ENCODE assay signal across 30 cellular contexts in genomic region chr22:48156603-48157355, GRCh38.
"Had no signal": no experiment of that assay in that cellular context is flagged by ENCODE, and none has a peak within 500 bp of the region (broad histone marks: within the 10 kb centered on the region; RNA-seq: fewer than 3 reads in every experiment).

No MANE protein-coding gene starts in this region.

- H3K27ac ChIP-seq: VCaP had no signal

- H3K4me3 ChIP-seq: K562 had no signal

- DNase-seq: activated B cell treated with CpG ODN at 0.5 μM for 24 hours; activated CD4-positive, alpha-beta memory T cell treated with anti-CD3 and anti-CD28 coated beads, Interleukin-2, amount 10 ng/mL, durations not matched to agents 7 days and 5 days; activated CD4-positive, alpha-beta T cell treated with anti-CD3 and anti-CD28 coated beads for 4 hours; activated CD4-positive, CD25-positive, alpha-beta regulatory T cell treated with anti-CD3 and anti-CD28 coated beads, Interleukin-2, amount 50 U/mL, for 72 hours; activated CD8-positive, alpha-beta memory T cell treated with anti-CD3 and anti-CD28 coated beads for 24 hours; activated CD8-positive, alpha-beta memory T cell treated with anti-CD3 and anti-CD28 coated beads, Interleukin-2, amount 10 ng/mL, durations not matched to agents 7 days and 5 days; activated CD8-positive, alpha-beta memory T cell treated with anti-CD3 and anti-CD28 coated beads, Interleukin-2, amount 50 U/mL, for 48 hours; activated effector memory CD4-positive, alpha-beta T cell treated with Interleukin-2 at 50 U/mL for 16 hours; activated naive CD4-positive, alpha-beta T cell treated with anti-CD3 and anti-CD28 coated beads, Interleukin-2, amount 10 ng/mL, durations not matched to agents 7 days and 5 days; activated naive CD8-positive, alpha-beta T cell treated with anti-CD3 and anti-CD28 coated beads, Interleukin-2, amount 50 U/mL, for 24 hours; activated T-cell treated with anti-CD3 and anti-CD28 coated beads, Interleukin-2, amount 50 U/mL, for 48 hours; anterior cingulate cortex; central memory CD4-positive, alpha-beta T cell; NCI-H1092 treated with DMSO at 0.1 percent for 48 hours; NCI-H1417; NCI-H187 treated with DMSO at 0.1 percent for 48 hours; NCI-H2081; NCI-H2171 treated with DMSO at 0.1 percent for 48 hours; NCI-H2227 treated with DMSO at 0.1 percent for 48 hours; NCI-H446; NCI-H510A treated with DMSO at 0.1 percent for 48 hours; NCI-H526 treated with DMSO at 0.1 percent for 48 hours; SIG-M5; T-helper 1 cell; T-helper 2 cell; T-helper 9 cell had no signal

- ATAC-seq: activated CD8-positive, alpha-beta memory T cell treated with anti-CD3 and anti-CD28 coated beads, Interleukin-2, amount 10 ng/mL, durations not matched to agents 7 days and 5 days; activated naive CD8-positive, alpha-beta T cell treated with anti-CD3 and anti-CD28 coated beads, Interleukin-2, amount 50 U/mL, for 24 hours; K562; Panc1; SK-N-SH treated with all-trans-retinoic acid at 6 μM for 48 hours had no signal
